ENCODE assay signal across 8 cellular contexts in genomic region chr16:87550510-87550961, GRCh38. TPM values are rescaled to one million over a fixed set of nuclear protein-coding genes. Genes with fewer than 3 reads are reported as not detected.
A peak's percentile ranks its signal among the peaks of the same experiment; 100 is the strongest.
DNase-seq lines count a peak whose midpoint lies in the region; ATAC-seq, FAIRE-seq and TF ChIP-seq lines count a peak whose summit lies in the region.

No MANE protein-coding gene starts in this region.

- peak; percentile 73 for TF ChIP-seq CTCF in D721Med (IDR thresholded peaks at IDR 0.05; ENCODE audit: insufficient read depth, missing control alignments)
- TF ChIP-seq CTCF in OCI-LY3 (IDR thresholded peaks at IDR 0.05; ENCODE audit: low read depth, low read length): peak; percentile 88
- TF ChIP-seq CTCF in glutamatergic neuron (IDR thresholded peaks at IDR 0.05; ENCODE audit: partially characterized antibody, unreplicated experiment): peak; percentile 97

- no peak overlapping the region for H3K4me3 ChIP-seq in OCI-LY3 (ENCODE audit: low read length)

- no peak for FAIRE-seq in D721Med (lab: Jason Lieb, UNC)

- no peak overlapping the region for H3K27ac Mint-ChIP-seq in glutamatergic neuron (ENCODE audit: unreplicated experiment)

- H3K79me2 ChIP-seq in OCI-LY3 (ENCODE audit: low read length): no peaks in the 10 kb centered on the region

- no peaks in the 10 kb centered on the region for H3K36me3 ChIP-seq in OCI-LY3 (replicated peaks; ENCODE audit: low read depth, low read length)

- H3K4me3 Mint-ChIP-seq in glutamatergic neuron (ENCODE audit: unreplicated experiment): no peak overlapping the region

- no peaks in the 10 kb centered on the region for H4K20me1 ChIP-seq in OCI-LY3 (ENCODE audit: insufficient read depth, low read length)

- peaks cover 12% of the 10 kb centered on the region for H3K9me3 Mint-ChIP-seq in glutamatergic neuron (ENCODE audit: unreplicated experiment)

- peaks cover 14% of the 10 kb centered on the region for H3K27me3 Mint-ChIP-seq in glutamatergic neuron (ENCODE audit: unreplicated experiment)

- H3K9me3 ChIP-seq in OCI-LY3 (ENCODE audit: insufficient read depth, low read length): no peaks in the 10 kb centered on the region

- DNase-seq in D721Med (ENCODE audit: insufficient read length, low spot score) (peak; percentile 44), glutamatergic neuron (peak; percentile 72), mesenteric fat pad (ENCODE audit: low spot score) (no peak)
- peak; percentile 43 for DNase-seq in activated T-helper 9 cell treated with anti-CD3 and anti-CD28 coated beads, Interleukin-2, amount 50 U/mL, for 16 hours (ENCODE audit: low read depth)
- peak; percentile 27 to 47 for DNase-seq in stimulated activated CD4-positive, alpha-beta T cell treated with anti-CD3 and anti-CD28 coated beads, Interleukin-15, amount 100 ng/mL, for 1 hour (ENCODE audit: low read depth in 1 of 2, low spot score in 1 of 2)

- peaks cover 9% of the 10 kb centered on the region for H3K36me3 Mint-ChIP-seq in glutamatergic neuron (ENCODE audit: unreplicated experiment)

- no peaks in the 10 kb centered on the region for H3K4me1 Mint-ChIP-seq in glutamatergic neuron (ENCODE audit: low read depth, unreplicated experiment)

- H3K4me1 ChIP-seq in OCI-LY3 (ENCODE audit: low read length): no peaks in the 10 kb centered on the region

- H3K27me3 ChIP-seq in OCI-LY3 (ENCODE audit: low read depth, low read length): peaks cover 25% of the 10 kb centered on the region

- no peak overlapping the region for H2AFZ ChIP-seq in OCI-LY3 (ENCODE audit: low read depth, low read length)

- no peak overlapping the region for H3K27ac ChIP-seq in OCI-LY3 (ENCODE audit: low read length)

- no peak overlapping the region for H3K9ac ChIP-seq in OCI-LY3 (ENCODE audit: low read length)

- no peak overlapping the region for H3K4me2 ChIP-seq in OCI-LY3 (ENCODE audit: low read length)

- ATAC-seq in HG03439 (IDR thresholded peaks at IDR 0.05; ENCODE audit: unreplicated experiment): no peak
- ATAC-seq in GM21423 (IDR thresholded peaks at IDR 0.05; ENCODE audit: unreplicated experiment): no peak

RNA-seq across cellular contexts. Expression of gene JPH3, which starts 51.8 kb away (rescaled TPM):
- total RNA-seq in glutamatergic neuron (ENCODE audit: unreplicated experiment): 10.5 TPM
- total RNA-seq in mesenteric fat pad: 0.16 TPM

RNA-seq across cellular contexts. Expression of gene ZCCHC14, which starts 57.7 kb away (rescaled TPM):
- total RNA-seq in glutamatergic neuron (ENCODE audit: unreplicated experiment) (29.2 TPM), mesenteric fat pad (16.6 TPM)
